Comparison of ENCODE assay signal across 13 cellular contexts in the genomic region with DNA sequence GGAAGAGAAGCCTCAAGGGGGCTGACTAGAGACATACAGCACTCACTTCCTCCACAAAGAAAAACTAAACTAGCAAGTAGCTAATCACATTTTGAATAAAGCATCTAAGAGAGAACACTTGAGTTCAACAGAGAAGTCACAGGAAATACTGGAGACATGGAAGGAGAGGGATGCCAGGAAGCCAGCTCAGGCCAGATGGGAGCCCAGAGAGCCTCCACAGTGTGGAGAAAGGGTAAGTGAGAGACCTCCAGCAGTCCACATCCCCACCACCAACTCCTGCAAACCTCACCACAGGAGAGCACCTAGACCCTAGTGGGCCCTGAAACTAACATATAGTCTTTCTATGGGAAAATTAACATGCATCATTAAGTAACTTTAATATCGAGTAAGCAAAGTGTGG.
"Had no signal": no experiment of that assay in that cellular context is flagged by ENCODE, and none has a peak within 500 bp of the region (broad histone marks: within the 10 kb centered on the region; RNA-seq: fewer than 3 reads in every experiment).

No MANE protein-coding gene starts in this region.

- H3K36me3 ChIP-seq: left ventricle myocardium inferior, tibial nerve had no signal

- DNase-seq: activated naive CD4-positive, alpha-beta T cell; activated T-cell treated with anti-CD3 and anti-CD28 coated beads for 4 hours; anterior cingulate cortex; glutamatergic neuron; hypothalamus; left ventricle myocardium inferior; naive thymus-derived CD8-positive, alpha-beta T cell; retina; stimulated activated CD4-positive, alpha-beta T cell treated with anti-CD3 and anti-CD28 coated beads, Interleukin-2, amount 100 ng/mL, for 48 hours; substantia nigra; T-helper 17 cell had no signal

- FAIRE-seq: bronchial epithelial cell had no signal

- H3K9me3 ChIP-seq: left ventricle myocardium inferior, tibial nerve had no signal

- H3K27ac ChIP-seq: left ventricle myocardium inferior, tibial nerve had no signal

- H3K4me3 ChIP-seq: left ventricle myocardium inferior, tibial nerve had no signal

- H3K4me1 ChIP-seq: tibial nerve had no signal

- H3K27me3 ChIP-seq: tibial nerve had no signal
